9 cellular contexts compared by ENCODE assay signal in the genomic region with DNA sequence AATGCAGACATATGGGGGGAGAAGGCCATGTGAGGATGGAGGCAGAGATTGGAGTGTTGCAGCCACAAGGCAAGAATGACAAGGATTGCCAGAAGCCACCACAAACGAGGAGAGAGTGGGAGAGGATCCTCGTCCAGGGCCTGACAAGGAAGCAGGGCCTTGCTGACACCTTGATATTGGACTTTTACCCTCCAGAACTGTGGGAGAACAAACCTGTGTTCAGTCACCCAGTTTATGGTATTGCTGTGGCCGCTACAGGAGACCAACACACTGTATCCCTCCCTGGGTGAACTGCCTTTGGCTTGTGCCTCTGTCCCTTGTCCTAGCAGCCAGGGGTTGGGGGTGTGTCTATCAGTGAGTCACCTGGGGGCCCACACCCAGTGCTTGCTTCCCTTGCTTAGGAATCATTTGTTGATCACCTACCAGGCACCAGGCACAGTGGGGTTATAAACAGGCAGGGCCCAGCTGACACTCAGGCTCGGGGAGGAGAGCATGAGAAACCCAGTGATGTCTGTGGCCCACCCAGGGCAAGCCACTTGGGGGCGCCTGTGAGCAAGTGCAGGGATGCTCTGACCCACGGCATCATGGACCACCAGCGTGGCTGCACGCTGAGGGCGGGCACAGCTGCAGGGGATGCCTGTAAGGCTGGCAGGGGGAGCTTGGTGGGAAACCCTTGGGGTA. TPM values are rescaled to one million over a fixed set of nuclear protein-coding genes. Genes with fewer than 3 reads are reported as not detected.
DNase-seq lines count a peak whose midpoint lies in the region; ATAC-seq, FAIRE-seq and TF ChIP-seq lines count a peak whose summit lies in the region.
"Had no signal": no experiment of that assay in that cellular context is flagged by ENCODE, and none has a peak within 500 bp of the region (broad histone marks: within the 10 kb centered on the region; RNA-seq: fewer than 3 reads in every experiment).

No MANE protein-coding gene starts in this region.

- H3K27me3 ChIP-seq in smooth muscle cell (ENCODE audit: low read depth), result no peaks in the 10 kb centered on the region
- H3K27me3 ChIP-seq: BLaER1 had no signal

- H3K4me3 ChIP-seq in smooth muscle cell, result no peak overlapping the region
- H3K4me3 ChIP-seq: BLaER1 had no signal

- 61% methylated on average over 9 of the region's 9 CpGs for WGBS in smooth muscle cell (ENCODE audit: low lambda C conversion rate)

- no peaks in the 10 kb centered on the region for H3K9me3 ChIP-seq in smooth muscle cell (replicated peaks; ENCODE audit: low read depth)
- H3K9me3 ChIP-seq: BLaER1 had no signal

- no peak overlapping the region for H3K4me2 ChIP-seq in smooth muscle cell
- H3K4me2 ChIP-seq: BLaER1 had no signal

- no peak overlapping the region for H3K9ac ChIP-seq in smooth muscle cell (ENCODE audit: low read depth)
- H3K9ac ChIP-seq: BLaER1 had no signal

- H3K27ac ChIP-seq in smooth muscle cell (ENCODE audit: low read depth), result no peak overlapping the region
- H3K27ac ChIP-seq: BLaER1 had no signal

- H2AFZ ChIP-seq in smooth muscle cell (ENCODE audit: low read depth), result no peak overlapping the region

- H3F3A ChIP-seq in smooth muscle cell (ENCODE audit: low read depth), result no peaks in the 10 kb centered on the region

- H3K4me1 ChIP-seq in smooth muscle cell (ENCODE audit: low read depth), result no peaks in the 10 kb centered on the region

- no peaks in the 10 kb centered on the region for H3K36me3 ChIP-seq in smooth muscle cell (ENCODE audit: low read depth)
- H3K36me3 ChIP-seq: BLaER1 had no signal

- peak; percentile 31 for TF ChIP-seq CTCF in smooth muscle cell (IDR thresholded peaks at IDR 0.05; ENCODE audit: borderline replicate concordance, insufficient read depth, poor library complexity, severe bottlenecking)

- no peaks in the 10 kb centered on the region for H3K79me2 ChIP-seq in smooth muscle cell (ENCODE audit: low read depth)

- DNase-seq in NCI-H1417 (lab: John Stamatoyannopoulos, UW) (peak in 2 of 3 experiments; percentile 2 to 3), NCI-H1417 treated with DMSO at 0.1 percent for 48 hours (lab: John Stamatoyannopoulos, UW) (no peak), OCI-M1 (lab: John Stamatoyannopoulos, UW) (peak; percentile 58), cerebellar cortex (ENCODE audit: low spot score) (peak; percentile 11), smooth muscle cell (lab: John Stamatoyannopoulos, UW; ENCODE audit: unreplicated experiment) (no peak), CD1c-positive myeloid dendritic cell (ENCODE audit: extremely low spot score) (no peak), RCC 7860 (ENCODE audit: low spot score) (no peak)

- FAIRE-seq in RCC 7860 (lab: Jason Lieb, UNC), result no peak

- H4K20me1 ChIP-seq in smooth muscle cell (ENCODE audit: low read depth), result no peaks in the 10 kb centered on the region

- no peak for ATAC-seq in HG02588 (IDR thresholded peaks at IDR 0.05; ENCODE audit: unreplicated experiment)

RNA-seq across cellular contexts. Expression of a gene that starts 17.2 kb away (rescaled TPM):
- total RNA-seq in smooth muscle cell, result 18.7 and 27.8 TPM in 2 replicates
- 18.2 and 18.7 TPM in 2 replicates for polyA plus RNA-seq in smooth muscle cell

RNA-seq across cellular contexts. Expression of a gene that starts 46.6 kb away (rescaled TPM):
- total RNA-seq in smooth muscle cell, result 72.1 and 73.4 TPM in 2 replicates
- 69.9 and 71.3 TPM in 2 replicates for polyA plus RNA-seq in smooth muscle cell

Comparison
In these comparisons a context has a peak if more than half of its experiments do, and no peak if none do; other contexts are left out.
1. DNase-seq: peak in NCI-H1417 (2 of 3), OCI-M1 (single experiment) and cerebellar cortex (single experiment); none in NCI-H1417 treated with DMSO at 0.1 percent for 48 hours (single experiment), smooth muscle cell (single experiment), CD1c-positive myeloid dendritic cell (single experiment) and RCC 7860 (single experiment).